Comparison of ENCODE assay signal across 7 cellular contexts in the genomic region with DNA sequence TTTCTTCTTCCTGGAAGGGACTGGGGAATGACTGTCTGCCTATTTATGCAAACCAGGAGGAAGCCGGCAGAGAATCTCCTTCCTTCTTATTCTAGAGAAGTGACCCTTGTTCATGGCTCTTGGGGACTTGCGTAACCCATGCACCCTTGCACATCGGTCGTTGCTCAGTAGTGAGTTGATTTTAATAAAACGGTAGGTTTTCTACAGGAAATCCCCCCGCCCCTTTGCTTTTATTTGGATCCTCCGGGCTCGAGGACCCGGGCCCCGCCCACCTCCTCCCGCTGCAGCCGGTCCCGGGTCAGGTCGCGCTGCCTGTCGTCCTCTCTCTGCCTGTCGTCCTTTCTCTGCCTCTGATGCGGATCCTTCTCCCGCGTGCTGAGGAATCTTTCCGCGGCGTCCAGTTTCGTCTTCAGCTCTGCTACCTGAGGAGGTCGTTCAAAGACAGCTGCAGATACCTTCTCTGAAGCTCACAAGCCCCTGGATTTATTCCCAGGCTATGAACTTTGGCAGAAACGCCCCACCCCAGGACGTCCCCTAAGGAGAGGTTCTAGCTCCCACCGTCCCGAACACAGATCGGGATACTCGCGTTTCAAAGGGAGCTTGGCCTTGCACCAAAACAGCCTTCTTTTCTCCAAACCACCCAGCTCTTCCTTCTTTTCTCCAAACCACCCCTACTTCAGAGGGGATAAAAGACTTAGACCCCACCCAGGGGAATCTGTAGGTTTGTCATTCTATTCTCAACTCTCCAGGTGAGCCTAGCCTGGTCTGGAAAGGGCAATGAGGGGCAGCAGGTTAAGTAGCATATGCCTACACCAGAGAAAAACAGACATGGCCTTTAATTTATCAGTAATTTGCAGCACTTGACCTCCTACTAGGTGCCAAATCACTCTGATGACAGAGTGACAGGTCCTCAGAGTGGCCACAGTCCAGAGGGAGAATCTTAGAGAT. TPM values are rescaled to one million over a fixed set of nuclear protein-coding genes. Genes with fewer than 3 reads are reported as not detected.
DNase-seq lines count a peak whose midpoint lies in the region; ATAC-seq and TF ChIP-seq lines count a peak whose summit lies in the region.

No MANE protein-coding gene starts in this region.

- H3K4me3 ChIP-seq in HAP-1, result peak overlapping the region; percentile 19
- H3K4me3 ChIP-seq in colonic mucosa, result peak overlapping the region; percentile 27
- peak overlapping the region; percentile 12 to 28 (median 25) for H3K4me3 ChIP-seq in right lobe of liver

- TF ChIP-seq CTCF in colonic mucosa (IDR thresholded peaks at IDR 0.05) (no peak), right lobe of liver (IDR thresholded peaks at IDR 0.05) (no peak)

- peak; percentile 58 to 83 (median 74) for ATAC-seq in right lobe of liver
- peak; percentile 43 for ATAC-seq in stimulated activated naive CD8-positive, alpha-beta T cell treated with anti-CD3 and anti-CD28 coated beads, Interleukin-15, amount 100 ng/mL, for 72 hours
- no peak for ATAC-seq in GM18907 (IDR thresholded peaks at IDR 0.05; ENCODE audit: unreplicated experiment)

- peaks cover 45% of the 10 kb centered on the region for H3K4me1 Mint-ChIP-seq in stimulated activated naive CD8-positive, alpha-beta T cell treated with anti-CD3 and anti-CD28 coated beads, Interleukin-15, amount 100 ng/mL, for 72 hours

- peak overlapping the region; percentile 94 to 97 for H3K4me3 Mint-ChIP-seq in stimulated activated naive CD8-positive, alpha-beta T cell treated with anti-CD3 and anti-CD28 coated beads, Interleukin-15, amount 100 ng/mL, for 72 hours

- H3K27ac Mint-ChIP-seq in stimulated activated naive CD8-positive, alpha-beta T cell treated with anti-CD3 and anti-CD28 coated beads, Interleukin-15, amount 100 ng/mL, for 72 hours, result peak overlapping the region; percentile 84 to 88

- DNase-seq in HAP-1 (ENCODE audit: low spot score in 2 of 2) (peak; percentile 4 to 56), T-helper 9 cell (peak; percentile 15), colonic mucosa (peak; percentile 54), right lobe of liver (peak in 2 of 3 donors; percentile 34 to 54), NCI-H446 (lab: John Stamatoyannopoulos, UW) (no peak)
- peak; percentile 22 to 23 for DNase-seq in stimulated activated naive CD8-positive, alpha-beta T cell treated with anti-CD3 and anti-CD28 coated beads, Interleukin-15, amount 100 ng/mL, for 72 hours

- TF ChIP-seq POLR2A in right lobe of liver (IDR thresholded peaks at IDR 0.05), result no peak

- H3K27me3 Mint-ChIP-seq in stimulated activated naive CD8-positive, alpha-beta T cell treated with anti-CD3 and anti-CD28 coated beads, Interleukin-15, amount 100 ng/mL, for 72 hours, result no peaks in the 10 kb centered on the region

- H3K9ac ChIP-seq in colonic mucosa (ENCODE audit: low read depth in 2 of 2, low read length in 2 of 2), result peak overlapping the region in 1 of 2 donors; percentile 53

- H3K36me3 ChIP-seq in HAP-1 (replicated peaks) (no peaks in the 10 kb centered on the region), colonic mucosa (no peaks in the 10 kb centered on the region), right lobe of liver (no peaks in the 10 kb centered on the region)

- 5% methylated on average over 24 of the region's 32 CpGs for WGBS in right lobe of liver (ENCODE audit: insufficient coverage, low coverage, low lambda C conversion rate, missing lambda C conversion rate)

- intact Hi-C loops in colonic mucosa (cut with DNase I) (no loop called here), right lobe of liver (cut with DNase I) (no loop called here)

- in situ Hi-C loops in HAP-1 (cut with MboI; ENCODE audit: low sequenced_read_pairs), result no loop called here

- H3K27ac ChIP-seq in colonic mucosa, result peak overlapping the region; percentile 14
- H3K27ac ChIP-seq in right lobe of liver, result no peak overlapping the region

- H3K4me1 ChIP-seq in HAP-1 (no peaks in the 10 kb centered on the region; the same call in 1 of the 2 replicates), colonic mucosa (no peaks in the 10 kb centered on the region), right lobe of liver (no peaks in the 10 kb centered on the region)

- H3K9me3 ChIP-seq in HAP-1 (no peaks in the 10 kb centered on the region), colonic mucosa (no peaks in the 10 kb centered on the region), right lobe of liver (no peaks in the 10 kb centered on the region)

- H3K27me3 ChIP-seq in HAP-1 (ENCODE audit: low read depth) (no peaks in the 10 kb centered on the region), colonic mucosa (no peaks in the 10 kb centered on the region), right lobe of liver (no peaks in the 10 kb centered on the region)

- H3K9me3 Mint-ChIP-seq in stimulated activated naive CD8-positive, alpha-beta T cell treated with anti-CD3 and anti-CD28 coated beads, Interleukin-15, amount 100 ng/mL, for 72 hours, result no peaks in the 10 kb centered on the region

RNA-seq across cellular contexts. Expression of a gene that starts 7.0 kb away (rescaled TPM):
- 1 to 10 TPM in 1 of 2 donors, under 1 TPM in 1; 0.40 to 1.2 TPM for total RNA-seq in colonic mucosa
- under 1 TPM in 1 of 6 experiments, not detected in 5; 0.06 TPM for total RNA-seq in right lobe of liver

Comparison
In these comparisons a context has a peak if more than half of its experiments do, and no peak if none do; other contexts are left out.
1. DNase-seq: peak in HAP-1 (2 of 2), T-helper 9 cell (single experiment), colonic mucosa (single experiment), right lobe of liver (2 of 3) and stimulated activated naive CD8-positive, alpha-beta T cell treated with anti-CD3 and anti-CD28 coated beads, Interleukin-15, amount 100 ng/mL, for 72 hours (2 of 2); none in NCI-H446 (0 of 2).
2. Peak in every context shown above with its lines, with median percentiles within 50 percentile points of each other: H3K4me3 ChIP-seq.